Comparison of ENCODE assay signal across 8 cellular contexts in genomic region chr3:113514265-113514769, GRCh38. TPM values are rescaled to one million over a fixed set of nuclear protein-coding genes. Genes with fewer than 3 reads are reported as not detected.
DNase-seq lines count a peak whose midpoint lies in the region; ATAC-seq and TF ChIP-seq lines count a peak whose summit lies in the region.

No MANE protein-coding gene starts in this region.

- TF ChIP-seq POLR2A in adrenal gland (IDR thresholded peaks at IDR 0.05): no peak
- TF ChIP-seq POLR2A in vagina (IDR thresholded peaks at IDR 0.05): no peak

- H3K27ac ChIP-seq in adrenal gland: peak overlapping the region; percentile 73 to 96 (median 91)
- H3K27ac ChIP-seq in left lung: peak overlapping the region; percentile 88 to 89
- H3K27ac ChIP-seq in vagina: peak overlapping the region; percentile 90

- TF ChIP-seq CTCF in adrenal gland (IDR thresholded peaks at IDR 0.05) (no peak), left lung (IDR thresholded peaks at IDR 0.05) (no peak), vagina (IDR thresholded peaks at IDR 0.05) (no peak)

- H3K27me3 ChIP-seq in adrenal gland: no peaks in the 10 kb centered on the region
- peaks cover 0 to 4% of the 10 kb centered on the region in 2 donors for H3K27me3 ChIP-seq in left lung
- H3K27me3 ChIP-seq in vagina: no peaks in the 10 kb centered on the region

- DNase-seq in AML-193 (lab: John Stamatoyannopoulos, UW) (peak; percentile 33 to 55), adrenal gland (no peak), left lung (no peak), vagina (ENCODE audit: extremely low spot score in 2 of 2) (no peak), T1000 (lab: John Stamatoyannopoulos, UW) (no peak)
- no peak for DNase-seq in activated CD8-positive, alpha-beta memory T cell treated with anti-CD3 and anti-CD28 coated beads, Interleukin-2, amount 50 U/mL, for 4 hours

- WGBS in adrenal gland, 4 donors: 0 to 1% (median 0%) methylated on average over 6 to 9 of the region's 9 CpGs

- H3K4me1 ChIP-seq in adrenal gland (replicated peaks in 1 of 2) (peaks cover 0 to 9% of the 10 kb centered on the region in 2 donors), left lung (peaks cover 4 to 25% of the 10 kb centered on the region in 2 donors), vagina (peaks cover 19% of the 10 kb centered on the region)

- ATAC-seq in HG02759 (IDR thresholded peaks at IDR 0.05; ENCODE audit: unreplicated experiment) (peak; percentile 3), left lung (peak; percentile 12), HG03565 (IDR thresholded peaks at IDR 0.05; ENCODE audit: unreplicated experiment) (no peak)

- intact Hi-C loops in adrenal gland (cut with DNase I): no loop called here
- intact Hi-C loops in left lung (cut with DNase I): no loop called here
- intact Hi-C loops in vagina (cut with DNase I): no loop called here

- H3K9me3 ChIP-seq in adrenal gland (replicated peaks in 1 of 3): no peaks in the 10 kb centered on the region
- no peaks in the 10 kb centered on the region for H3K9me3 ChIP-seq in left lung
- no peaks in the 10 kb centered on the region for H3K9me3 ChIP-seq in vagina

- H3K4me3 ChIP-seq in adrenal gland: peak overlapping the region; percentile 35 to 93 (median 88)
- H3K4me3 ChIP-seq in left lung: peak overlapping the region; percentile 72 to 93
- H3K4me3 ChIP-seq in vagina: peak overlapping the region; percentile 75 to 88

- H3K36me3 ChIP-seq in adrenal gland (replicated peaks in 1 of 2) (no peaks in the 10 kb centered on the region), left lung (no peaks in the 10 kb centered on the region), vagina (no peaks in the 10 kb centered on the region)

RNA-seq across cellular contexts. Expression of gene SPICE1, which starts 0.6 kb away (rescaled TPM):
- total RNA-seq in adrenal gland: 10 to 100 TPM in 3 of 8 donors, 1 to 10 TPM in 5; 4.0 to 17.9 (median 7.6) TPM
- polyA plus RNA-seq in adrenal gland: 1 to 10 TPM; 1.5 to 6.0 (median 3.9) TPM
- total RNA-seq in left lung: 10 to 100 TPM; 15.9 to 20.7 TPM
- total RNA-seq in vagina: 26.8 TPM

RNA-seq across cellular contexts. Expression of gene SIDT1, which starts 18.0 kb away (rescaled TPM):
- 1 to 10 TPM in 6 of 8 donors, under 1 TPM in 2; 0.18 to 3.1 (median 1.8) TPM for total RNA-seq in adrenal gland
- 1 to 10 TPM; 1.6 to 3.6 (median 3.3) TPM for polyA plus RNA-seq in adrenal gland
- 1 to 10 TPM; 4.1 to 4.7 TPM for total RNA-seq in left lung
- total RNA-seq in vagina: 44.0 TPM

Comparison
In these comparisons a context has a peak if more than half of its experiments do, and no peak if none do; other contexts are left out.
1. DNase-seq: peak in AML-193 (2 of 2); none in adrenal gland (0 of 7), left lung (0 of 2), vagina (0 of 2), activated CD8-positive, alpha-beta memory T cell treated with anti-CD3 and anti-CD28 coated beads, Interleukin-2, amount 50 U/mL, for 4 hours (single experiment) and T1000 (single experiment).
2. Peak in every context shown above with its lines, with median percentiles within 50 percentile points of each other: H3K27ac ChIP-seq and H3K4me3 ChIP-seq.